In the genomic region with DNA sequence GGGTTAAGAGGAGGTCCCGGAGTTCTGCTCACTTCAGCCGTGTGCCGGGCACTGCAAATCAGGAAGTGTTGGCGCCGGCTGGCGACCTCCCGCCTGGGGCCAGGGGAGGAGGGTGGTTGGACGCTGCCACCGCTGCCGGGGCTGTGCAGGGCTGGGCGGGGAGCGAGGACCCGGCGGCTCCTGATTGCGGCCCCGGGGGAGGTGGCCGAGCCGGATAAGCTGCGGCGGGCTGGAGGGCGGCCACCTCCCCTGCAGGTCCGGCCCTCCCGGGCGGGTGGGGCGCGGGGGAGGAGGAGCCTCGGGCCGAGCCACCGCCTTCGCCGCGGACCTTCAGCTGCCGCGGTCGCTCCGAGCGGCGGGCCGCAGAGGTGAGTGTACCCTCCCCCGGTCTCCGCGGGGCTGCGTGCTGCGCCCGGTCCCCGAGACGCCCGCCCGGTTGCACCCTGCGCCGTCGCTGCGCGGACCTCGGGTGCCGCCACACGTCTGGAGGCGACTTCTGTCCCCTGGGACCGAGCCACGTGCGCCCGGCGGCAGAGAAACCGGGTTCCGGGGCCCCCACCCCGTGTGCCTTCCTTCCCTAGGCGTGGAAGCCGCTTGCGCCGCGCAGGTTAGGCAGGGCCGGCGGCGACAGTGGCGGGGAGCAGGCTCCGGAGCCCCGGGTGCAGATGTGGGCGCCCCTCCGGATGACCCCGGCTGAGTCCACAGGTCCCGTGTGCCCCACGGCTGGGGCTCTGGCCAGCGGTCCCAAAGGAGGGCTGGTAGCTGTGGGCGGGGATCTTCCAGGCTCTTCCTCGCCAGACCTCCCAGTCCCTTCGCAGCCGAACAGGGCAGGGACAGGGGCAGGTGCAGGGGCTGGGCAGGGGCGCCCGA, we compare ENCODE assay signal across 1 cellular context.
TF ChIP-seq lines count a peak whose summit lies in the region.

A gene with protein sequence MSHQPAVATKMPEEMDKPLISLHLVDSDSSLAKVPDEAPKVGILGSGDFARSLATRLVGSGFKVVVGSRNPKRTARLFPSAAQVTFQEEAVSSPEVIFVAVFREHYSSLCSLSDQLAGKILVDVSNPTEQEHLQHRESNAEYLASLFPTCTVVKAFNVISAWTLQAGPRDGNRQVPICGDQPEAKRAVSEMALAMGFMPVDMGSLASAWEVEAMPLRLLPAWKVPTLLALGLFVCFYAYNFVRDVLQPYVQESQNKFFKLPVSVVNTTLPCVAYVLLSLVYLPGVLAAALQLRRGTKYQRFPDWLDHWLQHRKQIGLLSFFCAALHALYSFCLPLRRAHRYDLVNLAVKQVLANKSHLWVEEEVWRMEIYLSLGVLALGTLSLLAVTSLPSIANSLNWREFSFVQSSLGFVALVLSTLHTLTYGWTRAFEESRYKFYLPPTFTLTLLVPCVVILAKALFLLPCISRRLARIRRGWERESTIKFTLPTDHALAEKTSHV (plus strand): TSS at position 314 of the 870 bp plus-strand sequence. CDS start 7,179 bp downstream, outside the sequence.

TF ChIP-seq in HepG2, 621 proteins besides CTCF, POLR2A, EP300 and RAD21 (continued from another document and continues in another):
- TF ChIP-seq ZNF234 (CRISPR knock-in tag; conservative IDR thresholded peaks at IDR 0.05), result no peak
- TF ChIP-seq FOXP1 (IDR thresholded peaks at IDR 0.05), result no peak
- TF ChIP-seq FOXP1 (CRISPR knock-in tag; IDR thresholded peaks at IDR 0.05), result no peak
- TF ChIP-seq, protein P1, sequence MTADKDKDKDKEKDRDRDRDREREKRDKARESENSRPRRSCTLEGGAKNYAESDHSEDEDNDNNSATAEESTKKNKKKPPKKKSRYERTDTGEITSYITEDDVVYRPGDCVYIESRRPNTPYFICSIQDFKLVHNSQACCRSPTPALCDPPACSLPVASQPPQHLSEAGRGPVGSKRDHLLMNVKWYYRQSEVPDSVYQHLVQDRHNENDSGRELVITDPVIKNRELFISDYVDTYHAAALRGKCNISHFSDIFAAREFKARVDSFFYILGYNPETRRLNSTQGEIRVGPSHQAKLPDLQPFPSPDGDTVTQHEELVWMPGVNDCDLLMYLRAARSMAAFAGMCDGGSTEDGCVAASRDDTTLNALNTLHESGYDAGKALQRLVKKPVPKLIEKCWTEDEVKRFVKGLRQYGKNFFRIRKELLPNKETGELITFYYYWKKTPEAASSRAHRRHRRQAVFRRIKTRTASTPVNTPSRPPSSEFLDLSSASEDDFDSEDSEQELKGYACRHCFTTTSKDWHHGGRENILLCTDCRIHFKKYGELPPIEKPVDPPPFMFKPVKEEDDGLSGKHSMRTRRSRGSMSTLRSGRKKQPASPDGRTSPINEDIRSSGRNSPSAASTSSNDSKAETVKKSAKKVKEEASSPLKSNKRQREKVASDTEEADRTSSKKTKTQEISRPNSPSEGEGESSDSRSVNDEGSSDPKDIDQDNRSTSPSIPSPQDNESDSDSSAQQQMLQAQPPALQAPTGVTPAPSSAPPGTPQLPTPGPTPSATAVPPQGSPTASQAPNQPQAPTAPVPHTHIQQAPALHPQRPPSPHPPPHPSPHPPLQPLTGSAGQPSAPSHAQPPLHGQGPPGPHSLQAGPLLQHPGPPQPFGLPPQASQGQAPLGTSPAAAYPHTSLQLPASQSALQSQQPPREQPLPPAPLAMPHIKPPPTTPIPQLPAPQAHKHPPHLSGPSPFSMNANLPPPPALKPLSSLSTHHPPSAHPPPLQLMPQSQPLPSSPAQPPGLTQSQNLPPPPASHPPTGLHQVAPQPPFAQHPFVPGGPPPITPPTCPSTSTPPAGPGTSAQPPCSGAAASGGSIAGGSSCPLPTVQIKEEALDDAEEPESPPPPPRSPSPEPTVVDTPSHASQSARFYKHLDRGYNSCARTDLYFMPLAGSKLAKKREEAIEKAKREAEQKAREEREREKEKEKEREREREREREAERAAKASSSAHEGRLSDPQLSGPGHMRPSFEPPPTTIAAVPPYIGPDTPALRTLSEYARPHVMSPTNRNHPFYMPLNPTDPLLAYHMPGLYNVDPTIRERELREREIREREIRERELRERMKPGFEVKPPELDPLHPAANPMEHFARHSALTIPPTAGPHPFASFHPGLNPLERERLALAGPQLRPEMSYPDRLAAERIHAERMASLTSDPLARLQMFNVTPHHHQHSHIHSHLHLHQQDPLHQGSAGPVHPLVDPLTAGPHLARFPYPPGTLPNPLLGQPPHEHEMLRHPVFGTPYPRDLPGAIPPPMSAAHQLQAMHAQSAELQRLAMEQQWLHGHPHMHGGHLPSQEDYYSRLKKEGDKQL (CRISPR knock-in tag; IDR thresholded peaks at IDR 0.05; ENCODE audit: low read depth), result no peak
- TF ChIP-seq MED13 (CRISPR knock-in tag; IDR thresholded peaks at IDR 0.05), result no peak; the same call in 1 of the 2 replicates
- TF ChIP-seq, protein P2, sequence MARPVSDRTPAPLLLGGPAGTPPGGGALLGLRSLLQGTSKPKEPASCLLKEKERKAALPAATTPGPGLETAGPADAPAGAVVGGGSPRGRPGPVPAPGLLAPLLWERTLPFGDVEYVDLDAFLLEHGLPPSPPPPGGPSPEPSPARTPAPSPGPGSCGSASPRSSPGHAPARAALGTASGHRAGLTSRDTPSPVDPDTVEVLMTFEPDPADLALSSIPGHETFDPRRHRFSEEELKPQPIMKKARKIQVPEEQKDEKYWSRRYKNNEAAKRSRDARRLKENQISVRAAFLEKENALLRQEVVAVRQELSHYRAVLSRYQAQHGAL (CRISPR knock-in tag; IDR thresholded peaks at IDR 0.05; ENCODE audit: not compliant biosample characterization), result no peak
- TF ChIP-seq, protein P3, sequence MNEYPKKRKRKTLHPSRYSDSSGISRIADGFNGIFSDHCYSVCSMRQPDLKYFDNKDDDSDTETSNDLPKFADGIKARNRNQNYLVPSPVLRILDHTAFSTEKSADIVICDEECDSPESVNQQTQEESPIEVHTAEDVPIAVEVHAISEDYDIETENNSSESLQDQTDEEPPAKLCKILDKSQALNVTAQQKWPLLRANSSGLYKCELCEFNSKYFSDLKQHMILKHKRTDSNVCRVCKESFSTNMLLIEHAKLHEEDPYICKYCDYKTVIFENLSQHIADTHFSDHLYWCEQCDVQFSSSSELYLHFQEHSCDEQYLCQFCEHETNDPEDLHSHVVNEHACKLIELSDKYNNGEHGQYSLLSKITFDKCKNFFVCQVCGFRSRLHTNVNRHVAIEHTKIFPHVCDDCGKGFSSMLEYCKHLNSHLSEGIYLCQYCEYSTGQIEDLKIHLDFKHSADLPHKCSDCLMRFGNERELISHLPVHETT (CRISPR knock-in tag; conservative IDR thresholded peaks at IDR 0.05), result peak; percentile 20; the same call in 1 of the 2 replicates
- TF ChIP-seq RBAK (CRISPR knock-in tag; IDR thresholded peaks at IDR 0.05), result peak; percentile 68; the same call in 1 of the 2 replicates
- no peak for TF ChIP-seq ZNF569 (CRISPR knock-in tag; IDR thresholded peaks at IDR 0.05; ENCODE audit: borderline replicate concordance)
- peak; percentile 73 for TF ChIP-seq MEIS1 (CRISPR knock-in tag; IDR thresholded peaks at IDR 0.05; ENCODE audit: borderline replicate concordance)
- no peak for TF ChIP-seq SOX5 (CRISPR knock-in tag; IDR thresholded peaks at IDR 0.05; ENCODE audit: borderline replicate concordance)
- TF ChIP-seq, protein P4, sequence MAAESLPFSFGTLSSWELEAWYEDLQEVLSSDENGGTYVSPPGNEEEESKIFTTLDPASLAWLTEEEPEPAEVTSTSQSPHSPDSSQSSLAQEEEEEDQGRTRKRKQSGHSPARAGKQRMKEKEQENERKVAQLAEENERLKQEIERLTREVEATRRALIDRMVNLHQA (CRISPR knock-in tag; IDR thresholded peaks at IDR 0.05), result no peak
- peak; percentile 81; the same call in 1 of the 2 replicates for TF ChIP-seq ZBTB3 (CRISPR knock-in tag; IDR thresholded peaks at IDR 0.05; ENCODE audit: borderline replicate concordance, low read depth)
- TF ChIP-seq ARNT2 (CRISPR knock-in tag; IDR thresholded peaks at IDR 0.05; ENCODE audit: low read depth), result peak; percentile 85
- TF ChIP-seq DPF2 (CRISPR knock-in tag; IDR thresholded peaks at IDR 0.05; ENCODE audit: borderline replicate concordance, low read depth), result no peak
- peak; percentile 96 for TF ChIP-seq ZNF546 (CRISPR knock-in tag; conservative IDR thresholded peaks at IDR 0.05)
- TF ChIP-seq BORCS8-MEF2B (CRISPR knock-in tag; IDR thresholded peaks at IDR 0.05), result peak; percentile 26; the same call in 1 of the 2 replicates
- no peak for TF ChIP-seq ZC3H4 (CRISPR knock-in tag; IDR thresholded peaks at IDR 0.05; ENCODE audit: borderline replicate concordance)
- TF ChIP-seq ZNF354B (CRISPR knock-in tag; IDR thresholded peaks at IDR 0.05), result peak; percentile 81; the same call in 1 of the 2 replicates
- no peak for TF ChIP-seq ZFP37 (CRISPR knock-in tag; IDR thresholded peaks at IDR 0.05; ENCODE audit: borderline replicate concordance)
- 0 out of 2 replicates have a peak, but pooled peaks have one; percentile 14 for TF ChIP-seq NKX3-1 (CRISPR knock-in tag; IDR thresholded peaks at IDR 0.05)
- peak; percentile 79; the same call in 1 of the 2 replicates for TF ChIP-seq SAFB2 (CRISPR knock-in tag; IDR thresholded peaks at IDR 0.05; ENCODE audit: borderline replicate concordance, low read depth)
- TF ChIP-seq, protein P5, sequence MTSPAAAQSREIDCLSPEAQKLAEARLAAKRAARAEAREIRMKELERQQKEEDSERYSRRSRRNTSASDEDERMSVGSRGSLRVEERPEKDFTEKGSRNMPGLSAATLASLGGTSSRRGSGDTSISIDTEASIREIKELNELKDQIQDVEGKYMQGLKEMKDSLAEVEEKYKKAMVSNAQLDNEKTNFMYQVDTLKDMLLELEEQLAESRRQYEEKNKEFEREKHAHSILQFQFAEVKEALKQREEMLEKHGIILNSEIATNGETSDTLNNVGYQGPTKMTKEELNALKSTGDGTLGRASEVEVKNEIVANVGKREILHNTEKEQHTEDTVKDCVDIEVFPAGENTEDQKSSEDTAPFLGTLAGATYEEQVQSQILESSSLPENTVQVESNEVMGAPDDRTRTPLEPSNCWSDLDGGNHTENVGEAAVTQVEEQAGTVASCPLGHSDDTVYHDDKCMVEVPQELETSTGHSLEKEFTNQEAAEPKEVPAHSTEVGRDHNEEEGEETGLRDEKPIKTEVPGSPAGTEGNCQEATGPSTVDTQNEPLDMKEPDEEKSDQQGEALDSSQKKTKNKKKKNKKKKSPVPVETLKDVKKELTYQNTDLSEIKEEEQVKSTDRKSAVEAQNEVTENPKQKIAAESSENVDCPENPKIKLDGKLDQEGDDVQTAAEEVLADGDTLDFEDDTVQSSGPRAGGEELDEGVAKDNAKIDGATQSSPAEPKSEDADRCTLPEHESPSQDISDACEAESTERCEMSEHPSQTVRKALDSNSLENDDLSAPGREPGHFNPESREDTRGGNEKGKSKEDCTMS (CRISPR knock-in tag; conservative IDR thresholded peaks at IDR 0.05), result no peak
- TF ChIP-seq SOX6 (IDR thresholded peaks at IDR 0.05), result no peak
- TF ChIP-seq SOX6 (CRISPR knock-in tag; IDR thresholded peaks at IDR 0.05), result no peak
- TF ChIP-seq, protein P6, sequence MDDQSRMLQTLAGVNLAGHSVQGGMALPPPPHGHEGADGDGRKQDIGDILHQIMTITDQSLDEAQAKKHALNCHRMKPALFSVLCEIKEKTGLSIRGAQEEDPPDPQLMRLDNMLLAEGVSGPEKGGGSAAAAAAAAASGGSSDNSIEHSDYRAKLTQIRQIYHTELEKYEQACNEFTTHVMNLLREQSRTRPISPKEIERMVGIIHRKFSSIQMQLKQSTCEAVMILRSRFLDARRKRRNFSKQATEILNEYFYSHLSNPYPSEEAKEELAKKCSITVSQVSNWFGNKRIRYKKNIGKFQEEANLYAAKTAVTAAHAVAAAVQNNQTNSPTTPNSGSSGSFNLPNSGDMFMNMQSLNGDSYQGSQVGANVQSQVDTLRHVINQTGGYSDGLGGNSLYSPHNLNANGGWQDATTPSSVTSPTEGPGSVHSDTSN (CRISPR knock-in tag; IDR thresholded peaks at IDR 0.05; ENCODE audit: borderline replicate concordance), result no peak
- TF ChIP-seq ZNF564 (CRISPR knock-in tag; IDR thresholded peaks at IDR 0.05), result peak; percentile 65; the same call in 1 of the 2 replicates
- TF ChIP-seq MAZ (IDR thresholded peaks at IDR 0.05; ENCODE audit: borderline replicate concordance, low read depth, low read length), result no peak
- peak; percentile 79 for TF ChIP-seq MAZ (CRISPR knock-in tag; IDR thresholded peaks at IDR 0.05; ENCODE audit: low read depth)
- TF ChIP-seq, protein P7, sequence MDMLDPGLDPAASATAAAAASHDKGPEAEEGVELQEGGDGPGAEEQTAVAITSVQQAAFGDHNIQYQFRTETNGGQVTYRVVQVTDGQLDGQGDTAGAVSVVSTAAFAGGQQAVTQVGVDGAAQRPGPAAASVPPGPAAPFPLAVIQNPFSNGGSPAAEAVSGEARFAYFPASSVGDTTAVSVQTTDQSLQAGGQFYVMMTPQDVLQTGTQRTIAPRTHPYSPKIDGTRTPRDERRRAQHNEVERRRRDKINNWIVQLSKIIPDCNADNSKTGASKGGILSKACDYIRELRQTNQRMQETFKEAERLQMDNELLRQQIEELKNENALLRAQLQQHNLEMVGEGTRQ (IDR thresholded peaks at IDR 0.05; ENCODE audit: low read depth, low read length), result no peak
- TF ChIP-seq, protein P7 (CRISPR knock-in tag; IDR thresholded peaks at IDR 0.05; ENCODE audit: borderline replicate concordance), result no peak
- TF ChIP-seq, protein P8, sequence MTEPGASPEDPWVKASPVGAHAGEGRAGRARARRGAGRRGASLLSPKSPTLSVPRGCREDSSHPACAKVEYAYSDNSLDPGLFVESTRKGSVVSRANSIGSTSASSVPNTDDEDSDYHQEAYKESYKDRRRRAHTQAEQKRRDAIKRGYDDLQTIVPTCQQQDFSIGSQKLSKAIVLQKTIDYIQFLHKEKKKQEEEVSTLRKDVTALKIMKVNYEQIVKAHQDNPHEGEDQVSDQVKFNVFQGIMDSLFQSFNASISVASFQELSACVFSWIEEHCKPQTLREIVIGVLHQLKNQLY (CRISPR knock-in tag; IDR thresholded peaks at IDR 0.05), result no peak
- no peak for TF ChIP-seq KLF13 (CRISPR knock-in tag; IDR thresholded peaks at IDR 0.05)
- TF ChIP-seq SMC3 (IDR thresholded peaks at IDR 0.05; ENCODE audit: low read length), result no peak
- peak; percentile 49 for TF ChIP-seq ASH2L (IDR thresholded peaks at IDR 0.05; ENCODE audit: insufficient read length, low read depth, low read length)
- TF ChIP-seq ZNF24 (IDR thresholded peaks at IDR 0.05), result no peak
- TF ChIP-seq, protein P9, sequence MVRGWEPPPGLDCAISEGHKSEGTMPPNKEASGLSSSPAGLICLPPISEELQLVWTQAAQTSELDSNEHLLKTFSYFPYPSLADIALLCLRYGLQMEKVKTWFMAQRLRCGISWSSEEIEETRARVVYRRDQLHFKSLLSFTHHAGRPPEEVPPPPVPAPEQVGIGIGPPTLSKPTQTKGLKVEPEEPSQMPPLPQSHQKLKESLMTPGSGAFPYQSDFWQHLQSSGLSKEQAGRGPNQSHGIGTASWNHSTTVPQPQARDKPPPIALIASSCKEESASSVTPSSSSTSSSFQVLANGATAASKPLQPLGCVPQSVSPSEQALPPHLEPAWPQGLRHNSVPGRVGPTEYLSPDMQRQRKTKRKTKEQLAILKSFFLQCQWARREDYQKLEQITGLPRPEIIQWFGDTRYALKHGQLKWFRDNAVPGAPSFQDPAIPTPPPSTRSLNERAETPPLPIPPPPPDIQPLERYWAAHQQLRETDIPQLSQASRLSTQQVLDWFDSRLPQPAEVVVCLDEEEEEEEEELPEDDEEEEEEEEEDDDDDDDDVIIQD (CRISPR knock-in tag; IDR thresholded peaks at IDR 0.05; ENCODE audit: low read depth), result no peak
- no peak for TF ChIP-seq ZNF282 (IDR thresholded peaks at IDR 0.05; ENCODE audit: partially characterized antibody)
- no peak; the same call in 1 of the 2 replicates for TF ChIP-seq ZNF788 (CRISPR knock-in tag; IDR thresholded peaks at IDR 0.05; ENCODE audit: borderline replicate concordance)
- no peak for TF ChIP-seq GPN1 (CRISPR knock-in tag; IDR thresholded peaks at IDR 0.05; ENCODE audit: borderline replicate concordance)
